Comparison of ENCODE assay signal across 1 cellular context in the genomic region with DNA sequence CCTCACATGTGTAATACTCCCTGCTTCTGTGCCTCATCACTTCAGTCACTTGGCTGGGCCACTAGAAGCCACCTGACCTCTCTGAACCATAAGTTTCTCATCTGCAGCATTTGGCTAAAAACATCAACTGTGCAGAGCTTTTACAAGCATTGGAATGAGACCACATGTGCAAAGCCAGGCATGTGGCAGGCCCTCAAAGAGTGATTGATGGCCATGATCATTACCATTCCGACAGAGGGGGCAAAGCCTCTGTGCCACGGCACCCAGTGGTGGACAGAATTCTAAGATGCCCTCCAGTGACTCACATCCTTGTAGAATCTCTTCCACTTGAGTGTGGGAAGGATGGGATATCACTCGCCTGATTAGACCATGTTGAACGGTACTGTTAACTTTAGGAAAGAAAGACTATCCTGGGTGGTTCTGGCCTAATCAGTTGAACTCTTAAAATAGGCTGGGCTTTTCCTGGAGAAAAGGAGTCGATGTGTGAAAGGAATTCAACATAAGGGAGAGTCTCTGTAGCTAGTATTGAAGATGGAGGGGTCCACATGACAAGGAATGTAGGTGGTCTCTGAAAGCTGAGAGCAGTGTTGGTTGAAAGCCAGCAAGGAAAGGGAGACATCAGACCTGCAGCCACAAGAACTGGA.
TF ChIP-seq lines count a peak whose summit lies in the region.

No MANE protein-coding gene starts in this region.

TF ChIP-seq in HEK293, 187 proteins besides CTCF, POLR2A, EP300 and RAD21 (continued from another document):
- TF ChIP-seq PRDM10 (tag by site-specific recombination; IDR thresholded peaks at IDR 0.05) = no peak
